In genomic region chr3:66227917-66228316, GRCh38 we compare ENCODE assay signal across 1 cellular context.
TF ChIP-seq lines count a peak whose summit lies in the region.

No MANE protein-coding gene starts in this region.

TF ChIP-seq in IMR-90, 13 proteins besides CTCF, POLR2A, EP300 and RAD21:
- TF ChIP-seq NFE2L2 (IDR thresholded peaks at IDR 0.05; ENCODE audit: low read depth, low read length) = no peak
- TF ChIP-seq CEBPB (IDR thresholded peaks at IDR 0.05; ENCODE audit: low read depth, low read length) = 0 out of 2 replicates have a peak, but pooled peaks have one; percentile 7
